In genomic region chr7:143392875-143393266, GRCh38 we compare ENCODE assay signal across 18 cellular contexts. TPM values are rescaled to one million over a fixed set of nuclear protein-coding genes. Genes with fewer than 3 reads are reported as not detected.
DNase-seq lines count a peak whose midpoint lies in the region; ATAC-seq and TF ChIP-seq lines count a peak whose summit lies in the region.
"Had no signal": no experiment of that assay in that cellular context is flagged by ENCODE, and none has a peak within 500 bp of the region (broad histone marks: within the 10 kb centered on the region; RNA-seq: fewer than 3 reads in every experiment).

No MANE protein-coding gene starts in this region.

- no peak for DNase-seq in PC-9
- DNase-seq in body of pancreas, result no peak
- no peak for DNase-seq in memory B cell (ENCODE audit: low spot score in 2 of 2)
- no peak for DNase-seq in tibial nerve (ENCODE audit: low spot score in 2 of 2)
- no peak for DNase-seq in T-helper 2 cell
- DNase-seq in trophoblast cell, result no peak
- no peak for DNase-seq in AG20443 (ENCODE audit: low spot score)
- DNase-seq: activated naive CD8-positive, alpha-beta T cell treated with anti-CD3 and anti-CD28 coated beads, Interleukin-2, amount 50 U/mL, for 24 hours; DMS 273 treated with DMSO at 0.1 percent for 48 hours; KBM-7; NCI-H1092; NCI-H774; SHP77 treated with DMSO at 0.1 percent for 48 hours had no signal

- TSS peak; percentile 17 for BruUV-seq in PC-9 (replicated peaks; lab: Mats Ljungman, UMichigan)

- H3K4me1 ChIP-seq in PC-9 (replicated peaks; ENCODE audit: insufficient read depth) (no peaks in the 10 kb centered on the region), body of pancreas (peaks cover 36% of the 10 kb centered on the region), tibial nerve (peaks cover 4 to 77% (median 34%) of the 10 kb centered on the region in 4 donors), trophoblast cell (ENCODE audit: control insufficient read depth in 1 of 2, insufficient read depth in 2 of 2, low read length in 2 of 2) (peaks cover 0 to 9% of the 10 kb centered on the region in 2 experiments)

- H3K27ac ChIP-seq in PC-9 (no peak overlapping the region), body of pancreas (peak overlapping the region in 3 of 4 donors; percentile 76 to 84 (median 80)), tibial nerve (peak overlapping the region in 3 of 4 donors; percentile 77 to 92 (median 86)), trophoblast cell (ENCODE audit: low read depth, low read length) (no peak overlapping the region)
- H3K27ac ChIP-seq: BLaER1 treated with 17β-estradiol and CSF1 and Interleukin-3, amounts not matched to agents 10 nM and 100 nM had no signal

- no peak overlapping the region for H3K14ac ChIP-seq in trophoblast cell (ENCODE audit: low read length)

- H4K20me1 ChIP-seq in PC-9 (ENCODE audit: insufficient read depth), result 0 out of 2 replicates have a peak, but pooled peaks cover 6% of the 10 kb centered on the region

- no peaks in the 10 kb centered on the region for H3K9me3 Mint-ChIP-seq in memory B cell
- H3K9me3 Mint-ChIP-seq: activated naive CD8-positive, alpha-beta T cell treated with anti-CD3 and anti-CD28 coated beads, Interleukin-2, amount 50 U/mL, for 24 hours; activated T-cell treated with anti-CD3 and anti-CD28 coated beads, Interleukin-2, amount 50 U/mL, for 24 hours; stimulated activated naive CD8-positive, alpha-beta T cell treated with anti-CD3 and anti-CD28 coated beads, Interleukin-15, Interleukin-2, amounts not matched to agents 100 ng/mL and 50 ng/mL, for 24 hours; T-helper 2 cell treated with Interferon-gamma antibody and Interleukin-4, amounts not matched to agents 5 μg/mL and 100 μg/mL, for 36 hours had no signal

- no peak overlapping the region for H3K23ac ChIP-seq in trophoblast cell (ENCODE audit: low read length)

- no peak overlapping the region for H2BK5ac ChIP-seq in trophoblast cell (ENCODE audit: low read depth, low read length, poor library complexity)

- peak overlapping the region; percentile 50 for H3K27ac Mint-ChIP-seq in memory B cell
- H3K27ac Mint-ChIP-seq: activated naive CD8-positive, alpha-beta T cell treated with anti-CD3 and anti-CD28 coated beads, Interleukin-2, amount 50 U/mL, for 24 hours; stimulated activated naive CD8-positive, alpha-beta T cell treated with anti-CD3 and anti-CD28 coated beads, Interleukin-15, Interleukin-2, amounts not matched to agents 100 ng/mL and 50 ng/mL, for 24 hours; T-helper 2 cell treated with Interferon-gamma antibody and Interleukin-4, amounts not matched to agents 5 μg/mL and 100 μg/mL, for 36 hours had no signal

- H3K9me3 ChIP-seq in PC-9 (ENCODE audit: insufficient read depth, low read depth) (no peaks in the 10 kb centered on the region), body of pancreas (no peaks in the 10 kb centered on the region), tibial nerve (no peaks in the 10 kb centered on the region), trophoblast cell (ENCODE audit: insufficient read depth, low read depth, low read length) (peaks cover 1% of the 10 kb centered on the region)
- H3K9me3 ChIP-seq: BLaER1 treated with 17β-estradiol and CSF1 and Interleukin-3, amounts not matched to agents 10 nM and 100 nM; mucosa of descending colon had no signal

- H3K27me3 Mint-ChIP-seq in memory B cell, result no peaks in the 10 kb centered on the region
- H3K27me3 Mint-ChIP-seq: activated naive CD8-positive, alpha-beta T cell treated with anti-CD3 and anti-CD28 coated beads, Interleukin-2, amount 50 U/mL, for 24 hours; activated T-cell treated with anti-CD3 and anti-CD28 coated beads, Interleukin-2, amount 50 U/mL, for 24 hours; stimulated activated naive CD8-positive, alpha-beta T cell treated with anti-CD3 and anti-CD28 coated beads, Interleukin-15, Interleukin-2, amounts not matched to agents 100 ng/mL and 50 ng/mL, for 24 hours had no signal

- WGBS in body of pancreas, 2 donors, result 93 to 98% methylated on average over 5 of the region's 6 CpGs
- WGBS in tibial nerve, 2 donors, result 91 to 93% methylated on average over 6 of the region's 6 CpGs
- WGBS in trophoblast cell (ENCODE audit: extremely low coverage, insufficient coverage, insufficient read length), result no CpG with 5 or more reads among the region's 6 CpGs

- H4K12ac ChIP-seq in trophoblast cell (ENCODE audit: low read depth, low read length), result no peak overlapping the region

- POLR2A ChIA-PET in PC-9 (lab: Charles Lee; ENCODE audit: unreplicated experiment), result no interaction called here

- CTCF ChIA-PET in PC-9 (lab: Charles Lee), result no interaction called here

- H3F3A ChIP-seq in PC-9 (ENCODE audit: insufficient read depth, low read depth), result peaks cover 12% of the 10 kb centered on the region; the same call in 1 of the 2 replicates

- no peaks in the 10 kb centered on the region for H3K9me2 ChIP-seq in PC-9 (ENCODE audit: insufficient read depth)

- TF ChIP-seq POLR2A in body of pancreas (IDR thresholded peaks at IDR 0.05) (no peak), tibial nerve (IDR thresholded peaks at IDR 0.05) (no peak)

- H3K4me3 ChIP-seq in PC-9 (no peak overlapping the region), body of pancreas (no peak overlapping the region), tibial nerve (no peak overlapping the region), trophoblast cell (ENCODE audit: low read depth, low read length) (no peak overlapping the region)
- H3K4me3 ChIP-seq: BLaER1 treated with 17β-estradiol and CSF1 and Interleukin-3, amounts not matched to agents 10 nM and 100 nM; mucosa of descending colon had no signal

- intact Hi-C loops in PC-9 (cut with micrococcal nuclease; ENCODE audit: unreplicated experiment) (no loop called here), body of pancreas (cut with DNase I) (no loop called here)

- no peak for TF ChIP-seq EP300 in tibial nerve (IDR thresholded peaks at IDR 0.05)

- no peak overlapping the region for H2AK5ac ChIP-seq in trophoblast cell (ENCODE audit: low read length)

- no peak overlapping the region for H3K4me3 Mint-ChIP-seq in memory B cell
- H3K4me3 Mint-ChIP-seq: activated naive CD8-positive, alpha-beta T cell treated with anti-CD3 and anti-CD28 coated beads, Interleukin-2, amount 50 U/mL, for 24 hours; activated T-cell treated with anti-CD3 and anti-CD28 coated beads, Interleukin-2, amount 50 U/mL, for 24 hours; stimulated activated naive CD8-positive, alpha-beta T cell treated with anti-CD3 and anti-CD28 coated beads, Interleukin-15, Interleukin-2, amounts not matched to agents 100 ng/mL and 50 ng/mL, for 24 hours; T-helper 2 cell treated with Interferon-gamma antibody and Interleukin-4, amounts not matched to agents 5 μg/mL and 100 μg/mL, for 36 hours had no signal

- ATAC-seq in body of pancreas (no peak), memory B cell (ENCODE audit: low read depth) (no peak)
- ATAC-seq: activated naive CD8-positive, alpha-beta T cell treated with anti-CD3 and anti-CD28 coated beads, Interleukin-2, amount 50 U/mL, for 24 hours had no signal

- no peak overlapping the region for H3K18ac ChIP-seq in trophoblast cell (ENCODE audit: low read length)

- H3K27me3 ChIP-seq in PC-9 (ENCODE audit: insufficient read depth, low read depth) (no peaks in the 10 kb centered on the region), body of pancreas (no peaks in the 10 kb centered on the region), tibial nerve (no peaks in the 10 kb centered on the region), trophoblast cell (ENCODE audit: insufficient read depth, low read length) (no peaks in the 10 kb centered on the region)
- H3K27me3 ChIP-seq: BLaER1 treated with 17β-estradiol and CSF1 and Interleukin-3, amounts not matched to agents 10 nM and 100 nM had no signal

- peaks cover 10% of the 10 kb centered on the region for H3K36me3 Mint-ChIP-seq in memory B cell

- H3K4me2 ChIP-seq in PC-9, result no peak overlapping the region
- H3K4me2 ChIP-seq in trophoblast cell (ENCODE audit: low read length), result no peak overlapping the region

- TF ChIP-seq CTCF in PC-9 (conservative IDR thresholded peaks at IDR 0.05), result no peak
- TF ChIP-seq CTCF in body of pancreas (IDR thresholded peaks at IDR 0.05), result no peak
- TF ChIP-seq CTCF in tibial nerve (IDR thresholded peaks at IDR 0.05), result no peak

- H3K4ac ChIP-seq in trophoblast cell (ENCODE audit: low read depth, low read length), result no peak overlapping the region

- no peaks in the 10 kb centered on the region for H3K79me1 ChIP-seq in trophoblast cell (ENCODE audit: low read length)

- H3K9ac ChIP-seq in trophoblast cell (ENCODE audit: low read length), result no peak overlapping the region
- H3K9ac ChIP-seq: BLaER1 treated with 17β-estradiol and CSF1 and Interleukin-3, amounts not matched to agents 10 nM and 100 nM had no signal

- H4K91ac ChIP-seq in trophoblast cell (ENCODE audit: low read depth, low read length), result no peak overlapping the region

- peaks cover 2% of the 10 kb centered on the region for H3K4me1 Mint-ChIP-seq in memory B cell

- H2AFZ ChIP-seq in PC-9 (no peak overlapping the region), trophoblast cell (ENCODE audit: insufficient read depth, low read length, poor library complexity) (no peak overlapping the region)

- no peaks in the 10 kb centered on the region for H3K79me2 ChIP-seq in PC-9 (ENCODE audit: low read depth)
- H3K79me2 ChIP-seq in trophoblast cell (ENCODE audit: control insufficient read depth, insufficient read depth, low read length, poor library complexity), result no peaks in the 10 kb centered on the region

- H4K8ac ChIP-seq in trophoblast cell (ENCODE audit: low read depth, low read length), result no peak overlapping the region

- no peak overlapping the region for H2BK12ac ChIP-seq in trophoblast cell (ENCODE audit: low read length)

- H2BK120ac ChIP-seq in trophoblast cell (ENCODE audit: insufficient read depth, low read length, poor library complexity), result no peak overlapping the region

- H3K36me3 ChIP-seq in PC-9 (ENCODE audit: low read depth) (0 out of 2 replicates have a peak, but pooled peaks cover 30% of the 10 kb centered on the region), body of pancreas (replicated peaks in 1 of 2; ENCODE audit: insufficient read depth in 1 of 2, low read depth in 2 of 2) (peaks cover 0 to 3% of the 10 kb centered on the region in 2 donors), tibial nerve (peaks cover 0 to 31% (median 12%) of the 10 kb centered on the region in 3 donors), trophoblast cell (ENCODE audit: control insufficient read depth in 1 of 2, insufficient read depth in 2 of 2, low read length in 2 of 2) (peaks cover 87 to 89% of the 10 kb centered on the region in 2 experiments)

RNA-seq across cellular contexts. Expression of gene ZYX, which starts 11.7 kb away (rescaled TPM):
- total RNA-seq in PC-9 (2021) (145 and 167 TPM in 2 replicates), body of pancreas (10 to 100 TPM; 40.2 to 60.6 TPM), tibial nerve (10 to 100 TPM; 57.5 to 96.9 (median 72.7) TPM)
- 275 TPM in 2 replicates for polyA plus RNA-seq in trophoblast cell (2013)

RNA-seq across cellular contexts. Expression of gene EPHA1, which starts 15.8 kb away (rescaled TPM):
- total RNA-seq in PC-9 (2021) (35.5 and 39.3 TPM in 2 replicates), body of pancreas (10 to 100 TPM in 1 of 2 donors, 1 to 10 TPM in 1; 9.9 to 14.3 TPM), tibial nerve (1 to 10 TPM in 1 of 4 donors, under 1 TPM in 1, not detected in 2; 0.87 to 3.6 TPM)
- 26.1 and 27.4 TPM in 2 replicates for polyA plus RNA-seq in trophoblast cell (2013)

RNA-seq across cellular contexts. Expression of gene FAM131B, which starts 30.4 kb away (rescaled TPM):
- 0.65 and 0.80 TPM in 2 replicates for total RNA-seq in PC-9 (2021)
- under 1 TPM in 1 of 2 donors, not detected in 1; 0.26 TPM for total RNA-seq in body of pancreas
- 1 to 10 TPM; 1.2 to 9.0 (median 1.5) TPM for total RNA-seq in tibial nerve
- 0.22 and 0.28 TPM in 2 replicates for polyA plus RNA-seq in trophoblast cell (2013)

RNA-seq across cellular contexts. Expression of gene TAS2R60, which starts 50.4 kb away (rescaled TPM):
- not detected in 2 replicates for total RNA-seq in PC-9 (2021)
- total RNA-seq in body of pancreas, result not detected
- not detected for total RNA-seq in tibial nerve
- not detected in 2 replicates for polyA plus RNA-seq in trophoblast cell (2013)

Comparison
In these comparisons a context has a peak if more than half of its experiments do, and no peak if none do; other contexts are left out.
1. H3K27ac ChIP-seq: peak in body of pancreas (3 of 4) and tibial nerve (3 of 4); none in PC-9 (single experiment) and trophoblast cell (single experiment).